In the genomic region with DNA sequence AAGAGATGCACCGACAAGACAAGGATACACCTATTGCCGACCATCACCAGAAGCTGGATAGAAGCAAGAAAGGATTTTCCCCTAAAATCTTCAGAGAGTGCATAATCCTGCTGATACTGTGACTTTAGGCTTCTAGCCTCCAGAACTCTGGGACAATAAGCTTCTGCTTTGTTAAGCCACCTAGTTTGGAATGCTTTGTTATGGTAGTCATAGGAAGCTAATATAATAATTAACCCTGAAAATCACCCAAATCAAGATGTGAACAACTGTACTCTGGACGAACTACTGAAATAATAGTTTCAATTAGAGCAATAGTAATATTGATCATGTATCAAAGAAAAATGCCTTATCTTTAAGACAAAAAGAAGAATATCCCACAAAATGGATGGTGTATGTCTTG, we compare ENCODE assay signal across 21 cellular contexts.
"Had no signal": no experiment of that assay in that cellular context is flagged by ENCODE, and none has a peak within 500 bp of the region (broad histone marks: within the 10 kb centered on the region; RNA-seq: fewer than 3 reads in every experiment).

No MANE protein-coding gene starts in this region.

- H3K4me2 ChIP-seq: SK-N-SH had no signal

- H3K9ac ChIP-seq: SK-N-SH had no signal

- H3K36me3 ChIP-seq: MG63 had no signal

- ATAC-seq: HepG2 had no signal

- DNase-seq: IMR-90, Karpas-422, KG1, MG63, NCI-H1092, NCI-H1105 treated with DMSO at 0.1 percent for 48 hours, NCI-H1417 treated with DMSO at 0.1 percent for 48 hours, NCI-H146, NCI-H1694 treated with DMSO at 0.1 percent for 48 hours, NCI-H1930, NCI-H2081, NCI-H2107, NCI-H2227 treated with DMSO at 0.1 percent for 48 hours, NCI-H524, NCI-H526 treated with DMSO at 0.1 percent for 48 hours, NCI-H774, SHP77, SK-N-SH, SW 1271 had no signal

- H3K4me3 ChIP-seq: MG63 had no signal

- H3K27ac ChIP-seq: RWPE1 had no signal

- FAIRE-seq: HepG2 had no signal

- H3K27me3 ChIP-seq: MG63 had no signal

- H3K9me3 ChIP-seq: MG63, SK-N-SH had no signal
